Comparison of ENCODE assay signal across 18 cellular contexts in genomic region chr1:59526240-59526639, GRCh38.
A peak's percentile ranks its signal among the peaks of the same experiment; 100 is the strongest.
DNase-seq lines count a peak whose midpoint lies in the region; ATAC-seq, FAIRE-seq and TF ChIP-seq lines count a peak whose summit lies in the region.
"Had no signal": no experiment of that assay in that cellular context is flagged by ENCODE, and none has a peak within 500 bp of the region (broad histone marks: within the 10 kb centered on the region; RNA-seq: fewer than 3 reads in every experiment).

No MANE protein-coding gene starts in this region.

- ATAC-seq in HG02642 (IDR thresholded peaks at IDR 0.05; ENCODE audit: poor library complexity, unreplicated experiment) (no peak), GM19463 (IDR thresholded peaks at IDR 0.05; ENCODE audit: unreplicated experiment) (no peak), HepG2 (no peak)

- H3K4me1 ChIP-seq in adipocyte (ENCODE audit: control insufficient read depth, insufficient read depth, low read length) (peaks cover 6% of the 10 kb centered on the region), HepG2 (ENCODE audit: insufficient read depth, low read length) (peaks cover 26% of the 10 kb centered on the region)
- no peaks in the 10 kb centered on the region for H3K4me1 ChIP-seq in effector memory CD4-positive, alpha-beta T cell (ENCODE audit: control insufficient read depth, insufficient read depth, low read length, poor library complexity, severe bottlenecking)
- H3K4me1 ChIP-seq: HAP-1 had no signal

- H3K9me3 ChIP-seq in adipocyte (ENCODE audit: control insufficient read depth, low read length): no peaks in the 10 kb centered on the region
- H3K9me3 ChIP-seq in effector memory CD4-positive, alpha-beta T cell (ENCODE audit: control insufficient read depth, low read length): no peaks in the 10 kb centered on the region
- H3K9me3 ChIP-seq in HepG2 (ENCODE audit: low read length): no peaks in the 10 kb centered on the region
- H3K9me3 ChIP-seq: HAP-1, SJSA1 had no signal

- no peaks in the 10 kb centered on the region for H3K9me3 Mint-ChIP-seq in osteocyte (ENCODE audit: unreplicated experiment)

- 94% methylated on average over 1 of the region's 1 CpG for WGBS in HepG2 (ENCODE audit: low lambda C conversion rate)

- no peak overlapping the region for H3K4me3 Mint-ChIP-seq in osteocyte (ENCODE audit: unreplicated experiment)

- H3K9ac ChIP-seq in adipocyte (ENCODE audit: low read length) (no peak overlapping the region), HepG2 (ENCODE audit: insufficient read depth, low read depth, low read length) (no peak overlapping the region)

- CTCF ChIA-PET in HepG2 (lab: Yijun Ruan, JAX; ENCODE audit: low intra/inter-chr PET ratio, low total read pairs): no interaction called here

- H3K36me3 ChIP-seq in adipocyte (ENCODE audit: control insufficient read depth, insufficient read depth, low read length, severe bottlenecking): no peaks in the 10 kb centered on the region
- H3K36me3 ChIP-seq in effector memory CD4-positive, alpha-beta T cell (ENCODE audit: control insufficient read depth, insufficient read depth, low read length): no peaks in the 10 kb centered on the region
- peaks cover 0 to 2% of the 10 kb centered on the region in 2 experiments; a peak in 1 of 5 replicates for H3K36me3 ChIP-seq in HepG2 (replicated peaks in 1 of 2; ENCODE audit: control insufficient read depth in 1 of 2, insufficient read depth in 2 of 2, low read length in 2 of 2)
- H3K36me3 ChIP-seq: HAP-1, SJSA1 had no signal

- TF ChIP-seq CTCF in osteocyte (IDR thresholded peaks at IDR 0.05) (no peak), HepG2 (CRISPR knock-in tag; IDR thresholded peaks at IDR 0.05) (no peak)

- no peak overlapping the region for H3K27ac ChIP-seq in effector memory CD4-positive, alpha-beta T cell (ENCODE audit: insufficient read depth, low read length, poor library complexity, severe bottlenecking)
- H3K27ac ChIP-seq in HepG2 (ENCODE audit: extremely low read length, insufficient read depth, low read length): no peak overlapping the region
- H3K27ac ChIP-seq: SJSA1 had no signal

- H3K79me2 ChIP-seq in HepG2 (ENCODE audit: insufficient read depth, low read length): no peaks in the 10 kb centered on the region

- DNase-seq in GM03348 (ENCODE audit: low spot score) (peak; percentile 16), LHCN-M2 (ENCODE audit: low read depth) (peak; percentile 43), adipocyte (ENCODE audit: low read depth) (peak; percentile 21), osteocyte (ENCODE audit: extremely low spot score, unreplicated experiment) (no peak), HepG2 (ENCODE audit: low spot score) (no peak)
- no peak for DNase-seq in effector memory CD4-positive, alpha-beta T cell
- DNase-seq: ACHN, DMS 273 treated with DMSO at 0.1 percent for 48 hours, KBM-7, NCI-H1417, NCI-H2029, NCI-H345, NCI-H524 treated with DMSO at 0.1 percent for 48 hours had no signal

- H3K4me3 ChIP-seq in adipocyte (ENCODE audit: low read length) (no peak overlapping the region), HepG2 (replicated peaks in 1 of 3; ENCODE audit: insufficient read depth in 1 of 3, low read depth in 2 of 3, low read length in 3 of 3) (no peak overlapping the region)
- no peak overlapping the region for H3K4me3 ChIP-seq in effector memory CD4-positive, alpha-beta T cell (ENCODE audit: insufficient read depth, low read depth, low read length, poor library complexity, severe bottlenecking)
- H3K4me3 ChIP-seq: HAP-1, SJSA1 had no signal

- peak overlapping the region; percentile 8 for H3K27ac Mint-ChIP-seq in osteocyte (ENCODE audit: unreplicated experiment)

- H4K20me1 ChIP-seq in HepG2 (ENCODE audit: insufficient read depth, low read length): no peaks in the 10 kb centered on the region

- POLR2A ChIA-PET in HepG2 (lab: Yijun Ruan, JAX): no interaction called here

- no TSS peak for BruUV-seq in HepG2 (replicated peaks; lab: Mats Ljungman, UMichigan)

- H3K27me3 ChIP-seq in adipocyte (replicated peaks; ENCODE audit: control insufficient read depth, insufficient read depth, low read length) (no peaks in the 10 kb centered on the region), HepG2 (ENCODE audit: control insufficient read depth in 1 of 2, insufficient read depth in 2 of 2, low read length in 2 of 2) (no peaks in the 10 kb centered on the region)
- H3K27me3 ChIP-seq in effector memory CD4-positive, alpha-beta T cell (replicated peaks; ENCODE audit: control insufficient read depth, insufficient read depth, low read length, poor library complexity, severe bottlenecking): no peaks in the 10 kb centered on the region
- H3K27me3 ChIP-seq: SJSA1 had no signal

- no peak overlapping the region for H2AFZ ChIP-seq in HepG2 (ENCODE audit: low read length)

- no peaks in the 10 kb centered on the region for H3K36me3 Mint-ChIP-seq in osteocyte (ENCODE audit: unreplicated experiment)

- no peak for FAIRE-seq in HepG2 (lab: Jason Lieb, UNC)
- FAIRE-seq: GM12892 had no signal

- no peaks in the 10 kb centered on the region for H3K27me3 Mint-ChIP-seq in osteocyte (ENCODE audit: unreplicated experiment)

- peaks cover 31% of the 10 kb centered on the region for H3K4me1 Mint-ChIP-seq in osteocyte (ENCODE audit: unreplicated experiment)

- intact Hi-C loops in HepG2 (cut with micrococcal nuclease; ENCODE audit: unreplicated experiment): no loop called here

- no peak for TF ChIP-seq POLR2A in HepG2 (IDR thresholded peaks at IDR 0.05; ENCODE audit: insufficient read depth in 1 of 2, low read depth in 2 of 2, low read length in 2 of 2)

- no peak overlapping the region for H3K4me2 ChIP-seq in HepG2 (ENCODE audit: low read depth, low read length)

- TF ChIP-seq EP300 in HepG2 (IDR thresholded peaks at IDR 0.05; ENCODE audit: low read depth in 2 of 2, low read length in 2 of 2) (no peak), HepG2 (CRISPR knock-in tag; IDR thresholded peaks at IDR 0.05; ENCODE audit: borderline replicate concordance) (no peak)

- in situ Hi-C loops in HepG2 (cut with HindIII; ENCODE audit: extremely low pct_ligation_motif_present, low pct_unique_long_range_greater_than_20kb): no loop called here

- no peak for TF ChIP-seq RAD21 in HepG2 (CRISPR knock-in tag; IDR thresholded peaks at IDR 0.05)

TF ChIP-seq in HepG2, 621 proteins besides CTCF, POLR2A, EP300 and RAD21 (continues in another document):
- no peak for TF ChIP-seq ATF2 (CRISPR knock-in tag; IDR thresholded peaks at IDR 0.05)
- TF ChIP-seq BATF2 (CRISPR knock-in tag; IDR thresholded peaks at IDR 0.05): no peak
- TF ChIP-seq ZNF609 (CRISPR knock-in tag; IDR thresholded peaks at IDR 0.05; ENCODE audit: borderline replicate concordance): no peak
- no peak for TF ChIP-seq TMF1 (CRISPR knock-in tag; IDR thresholded peaks at IDR 0.05; ENCODE audit: low read depth)
- TF ChIP-seq ZNF788 (CRISPR knock-in tag; IDR thresholded peaks at IDR 0.05; ENCODE audit: borderline replicate concordance): no peak
- TF ChIP-seq NR2F2 (IDR thresholded peaks at IDR 0.05; ENCODE audit: borderline replicate concordance, low read depth): no peak
- TF ChIP-seq ZNF530 (CRISPR knock-in tag; IDR thresholded peaks at IDR 0.05; ENCODE audit: low read depth): no peak
- no peak for TF ChIP-seq SAFB2 (CRISPR knock-in tag; IDR thresholded peaks at IDR 0.05; ENCODE audit: borderline replicate concordance, low read depth)
- no peak for TF ChIP-seq SCMH1 (CRISPR knock-in tag; IDR thresholded peaks at IDR 0.05; ENCODE audit: borderline replicate concordance)

Comparison
In these comparisons a context has a peak if more than half of its experiments do, and no peak if none do; other contexts are left out.
1. DNase-seq: peak in GM03348 (single experiment), LHCN-M2 (single experiment) and adipocyte (single experiment); none in osteocyte (single experiment), effector memory CD4-positive, alpha-beta T cell (0 of 3) and HepG2 (single experiment).